11 cellular contexts compared by ENCODE assay signal in genomic region chr14:77314043-77314442, GRCh38. TPM values are rescaled to one million over a fixed set of nuclear protein-coding genes. Genes with fewer than 3 reads are reported as not detected.
A peak's percentile ranks its signal among the peaks of the same experiment; 100 is the strongest.
DNase-seq lines count a peak whose midpoint lies in the region; ATAC-seq and TF ChIP-seq lines count a peak whose summit lies in the region.
"Had no signal": no experiment of that assay in that cellular context is flagged by ENCODE, and none has a peak within 500 bp of the region (broad histone marks: within the 10 kb centered on the region; RNA-seq: fewer than 3 reads in every experiment).

No MANE protein-coding gene starts in this region.

- H3K9me3 Mint-ChIP-seq in activated T-helper 2 cell treated with anti-CD3 and anti-CD28 coated beads, Interferon-gamma antibody, Interleukin-2, Interleukin-4, amounts not matched to agents 10 μg/mL and 5 μg/mL and 100 μg/mL, durations not matched to agents 14 hours and 24 hours and 36 hours = no peaks in the 10 kb centered on the region
- H3K9me3 Mint-ChIP-seq: activated naive CD4-positive, alpha-beta T cell treated with anti-CD3 and anti-CD28 coated beads for 36 hours had no signal

- ATAC-seq in gastrocnemius medialis (peak; percentile 47 to 76), HG03097 (IDR thresholded peaks at IDR 0.05; ENCODE audit: low FRiP score, unreplicated experiment) (no peak), HG02938 (IDR thresholded peaks at IDR 0.05; ENCODE audit: unreplicated experiment) (no peak)
- ATAC-seq: Right ventricle myocardium inferior had no signal

- H3K9ac ChIP-seq in GM23248 = peak overlapping the region; percentile 52

- in situ Hi-C loops in GM23248 (cut with MboI) = no loop called here
- in situ Hi-C loops in gastrocnemius medialis (cut with MboI; ENCODE audit: low sequenced_read_pairs in 4 of 4) = loop anchor here in 3 of 4 donors (10.0 kb wide), 2 partner anchors 209 to 439 kb away; no protein-coding TSS in a partner anchor

- 0% methylated on average over 2 of the region's 2 CpGs for WGBS in GM23248 (ENCODE audit: low coverage in 1 of 2, low lambda C conversion rate in 2 of 2, missing lambda C conversion rate in 2 of 2), 2 experiments

- peaks cover 29% of the 10 kb centered on the region for H3K4me1 ChIP-seq in GM23248 (ENCODE audit: insufficient read depth)
- peaks cover 73 to 88% of the 10 kb centered on the region in 2 donors for H3K4me1 ChIP-seq in gastrocnemius medialis

- H4K20me1 ChIP-seq in GM23248 (ENCODE audit: insufficient read depth) = no peaks in the 10 kb centered on the region

- H3K9me3 ChIP-seq in GM23248 (ENCODE audit: low read depth) (no peaks in the 10 kb centered on the region), gastrocnemius medialis (no peaks in the 10 kb centered on the region)

- H3K4me3 Mint-ChIP-seq in activated T-helper 2 cell treated with anti-CD3 and anti-CD28 coated beads, Interferon-gamma antibody, Interleukin-2, Interleukin-4, amounts not matched to agents 10 μg/mL and 5 μg/mL and 100 μg/mL, durations not matched to agents 14 hours and 24 hours and 36 hours (ENCODE audit: low read depth) = no peak overlapping the region
- H3K4me3 Mint-ChIP-seq: activated naive CD4-positive, alpha-beta T cell treated with anti-CD3 and anti-CD28 coated beads for 36 hours had no signal

- no peaks in the 10 kb centered on the region for H3K36me3 Mint-ChIP-seq in activated T-helper 2 cell treated with anti-CD3 and anti-CD28 coated beads, Interferon-gamma antibody, Interleukin-2, Interleukin-4, amounts not matched to agents 10 μg/mL and 5 μg/mL and 100 μg/mL, durations not matched to agents 14 hours and 24 hours and 36 hours (ENCODE audit: low read depth)

- TF ChIP-seq POLR2A in gastrocnemius medialis (IDR thresholded peaks at IDR 0.05) = peak in 1 of 2 donors; percentile 67

- intact Hi-C loops in gastrocnemius medialis (cut with DNase I; ENCODE audit: low total_unique reads) = loop anchor here (10.0 kb wide), 2 partner anchors 391 to 1159 kb away; partner anchors contain the start of genes ALKBH1, GPATCH2L and SLIRP
- intact Hi-C loops in activated T-helper 2 cell treated with anti-CD3 and anti-CD28 coated beads, Interferon-gamma antibody, Interleukin-2, Interleukin-4, amounts not matched to agents 10 μg/mL and 5 μg/mL and 100 μg/mL, durations not matched to agents 14 hours and 24 hours and 36 hours (cut with micrococcal nuclease) = no loop called here

- H3K27ac ChIP-seq in GM23248 = peak overlapping the region; percentile 67
- peak overlapping the region; percentile 84 to 96 (median 89) for H3K27ac ChIP-seq in gastrocnemius medialis

- H3K27me3 ChIP-seq in GM23248 (replicated peaks; ENCODE audit: insufficient read depth) (no peaks in the 10 kb centered on the region), gastrocnemius medialis (no peaks in the 10 kb centered on the region)

- H3K9me2 ChIP-seq in GM23248 (ENCODE audit: insufficient read depth) = no peaks in the 10 kb centered on the region

- H3K36me3 ChIP-seq in GM23248 (ENCODE audit: low read depth) (no peaks in the 10 kb centered on the region), gastrocnemius medialis (no peaks in the 10 kb centered on the region)

- H3K27ac Mint-ChIP-seq in activated T-helper 2 cell treated with anti-CD3 and anti-CD28 coated beads, Interferon-gamma antibody, Interleukin-2, Interleukin-4, amounts not matched to agents 10 μg/mL and 5 μg/mL and 100 μg/mL, durations not matched to agents 14 hours and 24 hours and 36 hours = no peak overlapping the region
- H3K27ac Mint-ChIP-seq: activated naive CD4-positive, alpha-beta T cell treated with anti-CD3 and anti-CD28 coated beads for 36 hours had no signal

- no peak overlapping the region for H3K4me3 ChIP-seq in GM23248
- H3K4me3 ChIP-seq in gastrocnemius medialis = no peak overlapping the region

- H3K79me2 ChIP-seq in GM23248 (ENCODE audit: insufficient read depth) = peaks cover 59% of the 10 kb centered on the region

- H3K4me1 Mint-ChIP-seq in activated T-helper 2 cell treated with anti-CD3 and anti-CD28 coated beads, Interferon-gamma antibody, Interleukin-2, Interleukin-4, amounts not matched to agents 10 μg/mL and 5 μg/mL and 100 μg/mL, durations not matched to agents 14 hours and 24 hours and 36 hours (ENCODE audit: low read depth) = no peaks in the 10 kb centered on the region

- DNase-seq in GM23248 (peak; percentile 96), amniotic epithelial cell (ENCODE audit: low read depth) (peak; percentile 99), hippocampal formation (lab: John Stamatoyannopoulos, UW) (peak; percentile 30 to 59), gastrocnemius medialis (peak; percentile 49 to 51), HK-2 (ENCODE audit: unreplicated experiment) (no peak)
- no peak for DNase-seq in activated T-helper 2 cell treated with anti-CD3 and anti-CD28 coated beads, Interferon-gamma antibody, Interleukin-2, Interleukin-4, amounts not matched to agents 10 μg/mL and 5 μg/mL and 100 μg/mL, durations not matched to agents 14 hours and 24 hours and 36 hours (ENCODE audit: low spot score)
- DNase-seq: activated naive CD4-positive, alpha-beta T cell treated with anti-CD3 and anti-CD28 coated beads for 36 hours; kidney had no signal

- H3F3A ChIP-seq in GM23248 (ENCODE audit: insufficient read depth) = peaks cover 23% of the 10 kb centered on the region

- peak overlapping the region; percentile 46 for H3K4me2 ChIP-seq in GM23248 (ENCODE audit: unreplicated experiment)

- TF ChIP-seq CTCF in gastrocnemius medialis (IDR thresholded peaks at IDR 0.05 in 4 of 5, conservative IDR thresholded peaks at IDR 0.05 in 1 of 5) = no peak

- H2AFZ ChIP-seq in GM23248 = no peak overlapping the region

- H3K27me3 Mint-ChIP-seq in activated T-helper 2 cell treated with anti-CD3 and anti-CD28 coated beads, Interferon-gamma antibody, Interleukin-2, Interleukin-4, amounts not matched to agents 10 μg/mL and 5 μg/mL and 100 μg/mL, durations not matched to agents 14 hours and 24 hours and 36 hours (ENCODE audit: low read depth) = no peaks in the 10 kb centered on the region

RNA-seq across cellular contexts. Expression of gene POMT2, which starts 6.6 kb away (rescaled TPM):
- 21.0 and 28.3 TPM in 2 replicates for total RNA-seq in GM23248 (2014; rRNA removed; shearing (Covaris generic))
- polyA plus RNA-seq in GM23248 (2016; fragmentation: Nextera tagmentation; extraction: Ambion mirVana) = 18.0 and 20.7 TPM in 2 replicates
- total RNA-seq in gastrocnemius medialis = 10 to 100 TPM; 27.0 to 33.2 (median 28.9) TPM
- 23.4 and 27.7 TPM in 2 replicates for total RNA-seq in activated T-helper 2 cell treated with anti-CD3 and anti-CD28 coated beads, Interferon-gamma antibody, Interleukin-2, Interleukin-4, amounts not matched to agents 10 μg/mL and 5 μg/mL and 100 μg/mL, durations not matched to agents 14 hours and 24 hours and 36 hours

RNA-seq across cellular contexts. Expression of gene GSTZ1, which starts 6.8 kb away (rescaled TPM):
- 26.1 and 26.2 TPM in 2 replicates for total RNA-seq in GM23248 (2014; rRNA removed; shearing (Covaris generic))
- polyA plus RNA-seq in GM23248 (2016; fragmentation: Nextera tagmentation; extraction: Ambion mirVana) = 9.7 and 14.9 TPM in 2 replicates
- 10 to 100 TPM; 35.9 to 49.7 (median 36.6) TPM for total RNA-seq in gastrocnemius medialis
- 11.7 and 12.6 TPM in 2 replicates for total RNA-seq in activated T-helper 2 cell treated with anti-CD3 and anti-CD28 coated beads, Interferon-gamma antibody, Interleukin-2, Interleukin-4, amounts not matched to agents 10 μg/mL and 5 μg/mL and 100 μg/mL, durations not matched to agents 14 hours and 24 hours and 36 hours

RNA-seq across cellular contexts. Expression of gene NGB, which starts 43.0 kb away (rescaled TPM):
- not detected in 2 replicates for total RNA-seq in GM23248 (2014; rRNA removed; shearing (Covaris generic))
- polyA plus RNA-seq in GM23248 (2016; fragmentation: Nextera tagmentation; extraction: Ambion mirVana) = not detected in 2 replicates
- total RNA-seq in gastrocnemius medialis = not detected
- total RNA-seq in activated T-helper 2 cell treated with anti-CD3 and anti-CD28 coated beads, Interferon-gamma antibody, Interleukin-2, Interleukin-4, amounts not matched to agents 10 μg/mL and 5 μg/mL and 100 μg/mL, durations not matched to agents 14 hours and 24 hours and 36 hours = not detected in 2 replicates
- total RNA-seq: activated naive CD4-positive, alpha-beta T cell treated with anti-CD3 and anti-CD28 coated beads for 36 hours; kidney; Right ventricle myocardium inferior had no signal

Comparison
In these comparisons a context has a peak if more than half of its experiments do, and no peak if none do; other contexts are left out.
1. DNase-seq: peak in GM23248 (single experiment), amniotic epithelial cell (single experiment), hippocampal formation (2 of 2) and gastrocnemius medialis (2 of 2); none in activated T-helper 2 cell treated with anti-CD3 and anti-CD28 coated beads, Interferon-gamma antibody, Interleukin-2, Interleukin-4, amounts not matched to agents 10 μg/mL and 5 μg/mL and 100 μg/mL, durations not matched to agents 14 hours and 24 hours and 36 hours (single experiment) and HK-2 (single experiment).
2. ATAC-seq: peak in gastrocnemius medialis (2 of 2); none in HG03097 (single experiment) and HG02938 (single experiment).